Comparison of ENCODE assay signal across 16 cellular contexts in genomic region chr19:5964816-5965565, GRCh38. TPM values are rescaled to one million over a fixed set of nuclear protein-coding genes. Genes with fewer than 3 reads are reported as not detected.
DNase-seq lines count a peak whose midpoint lies in the region; ATAC-seq and TF ChIP-seq lines count a peak whose summit lies in the region.
"Had no signal": no experiment of that assay in that cellular context is flagged by ENCODE, and none has a peak within 500 bp of the region (broad histone marks: within the 10 kb centered on the region; RNA-seq: fewer than 3 reads in every experiment).

No MANE protein-coding gene starts in this region.

- no peak for DNase-seq in cardiac muscle cell (ENCODE audit: low read depth in 1 of 2, low spot score in 1 of 2)
- no peak for DNase-seq in Right ventricle myocardium inferior (ENCODE audit: missing footprints)
- DNase-seq in activated CD8-positive, alpha-beta T cell treated with anti-CD3 and anti-CD28 coated beads, Interleukin-2, amount 10 ng/mL, durations not matched to agents 7 days and 5 days, result peak; percentile 44
- no peak for DNase-seq in lower lobe of right lung
- no peak for DNase-seq in kidney tubule cell (ENCODE audit: low spot score)
- no peak for DNase-seq in NCI-H510A treated with DMSO at 0.1 percent for 48 hours (lab: John Stamatoyannopoulos, UW)
- no peak for DNase-seq in sciatic nerve (ENCODE audit: low spot score)
- DNase-seq: activated CD8-positive, alpha-beta memory T cell treated with anti-CD3 and anti-CD28 coated beads for 24 hours; activated gamma-delta T cell treated with Interleukin-2 at 50 U/mL for 16 hours; AML-193; DMS79 treated with DMSO at 0.1 percent for 48 hours; KBM-7; NCI-H1092 treated with DMSO at 0.1 percent for 48 hours had no signal

- H3K4me1 ChIP-seq in cardiac muscle cell (ENCODE audit: low read depth) (peaks cover 60% of the 10 kb centered on the region), lower lobe of right lung (peaks cover 97% of the 10 kb centered on the region), urinary bladder (ENCODE audit: insufficient read depth) (peaks cover 3% of the 10 kb centered on the region)

- H3K9me3 Mint-ChIP-seq in activated CD8-positive, alpha-beta T cell treated with anti-CD3 and anti-CD28 coated beads, Interleukin-2, amount 10 ng/mL, durations not matched to agents 7 days and 5 days (ENCODE audit: insufficient read depth), result no peaks in the 10 kb centered on the region

- CTCF ChIA-PET in activated CD8-positive, alpha-beta T cell treated with anti-CD3 and anti-CD28 coated beads, Interleukin-2, amount 10 ng/mL, durations not matched to agents 7 days and 5 days (lab: Charles Lee), result interaction anchor here (0.8 to 3.8 kb wide), 2 partner anchors 10 to 14 kb away, joined by 4 to 75 read pairs; no protein-coding TSS in a partner anchor

- H3K36me3 ChIP-seq in cardiac muscle cell, result no peaks in the 10 kb centered on the region
- peaks cover 7% of the 10 kb centered on the region for H3K36me3 ChIP-seq in lower lobe of right lung
- H3K36me3 ChIP-seq in urinary bladder (ENCODE audit: insufficient read depth), result no peaks in the 10 kb centered on the region

- no peaks in the 10 kb centered on the region for H3K27me3 ChIP-seq in cardiac muscle cell
- H3K27me3 ChIP-seq in lower lobe of right lung (ENCODE audit: low read depth), result no peaks in the 10 kb centered on the region

- 94% methylated on average over 4 of the region's 5 CpGs for WGBS in urinary bladder

- H3K27ac ChIP-seq in cardiac muscle cell (peak overlapping the region; percentile 94), lower lobe of right lung (peak overlapping the region; percentile 73), urinary bladder (ENCODE audit: low read depth) (peak overlapping the region; percentile 30)

- intact Hi-C loops in Right ventricle myocardium inferior (cut with DNase I) (loop anchor here (5.0 kb wide), 1 partner anchor 63 kb away; the partner anchor contains the start of genes NDUFA11 and VMAC), lower lobe of right lung (cut with DNase I) (no loop called here), sciatic nerve (cut with DNase I) (no loop called here)

- peaks cover 89% of the 10 kb centered on the region for H3K4me1 Mint-ChIP-seq in activated CD8-positive, alpha-beta T cell treated with anti-CD3 and anti-CD28 coated beads, Interleukin-2, amount 10 ng/mL, durations not matched to agents 7 days and 5 days (ENCODE audit: low read depth)

- no peak overlapping the region for H3K4me3 Mint-ChIP-seq in activated CD8-positive, alpha-beta T cell treated with anti-CD3 and anti-CD28 coated beads, Interleukin-2, amount 10 ng/mL, durations not matched to agents 7 days and 5 days

- ATAC-seq in Right ventricle myocardium inferior (no peak), lower lobe of right lung (no peak), sciatic nerve (no peak)
- ATAC-seq in activated CD8-positive, alpha-beta T cell treated with anti-CD3 and anti-CD28 coated beads, Interleukin-2, amount 10 ng/mL, durations not matched to agents 7 days and 5 days, result no peak
- ATAC-seq: left lobe of liver had no signal

- H3K27me3 Mint-ChIP-seq in activated CD8-positive, alpha-beta T cell treated with anti-CD3 and anti-CD28 coated beads, Interleukin-2, amount 10 ng/mL, durations not matched to agents 7 days and 5 days (ENCODE audit: low read depth), result no peaks in the 10 kb centered on the region

- peaks cover 22% of the 10 kb centered on the region for H3K36me3 Mint-ChIP-seq in activated CD8-positive, alpha-beta T cell treated with anti-CD3 and anti-CD28 coated beads, Interleukin-2, amount 10 ng/mL, durations not matched to agents 7 days and 5 days (ENCODE audit: low read depth)

- H3K9me3 ChIP-seq in cardiac muscle cell (ENCODE audit: low read depth) (no peaks in the 10 kb centered on the region), lower lobe of right lung (no peaks in the 10 kb centered on the region)

- POLR2A ChIA-PET in activated CD8-positive, alpha-beta T cell treated with anti-CD3 and anti-CD28 coated beads, Interleukin-2, amount 10 ng/mL, durations not matched to agents 7 days and 5 days (lab: Charles Lee), result no interaction called here

- peak overlapping the region; percentile 64 for H3K27ac Mint-ChIP-seq in activated CD8-positive, alpha-beta T cell treated with anti-CD3 and anti-CD28 coated beads, Interleukin-2, amount 10 ng/mL, durations not matched to agents 7 days and 5 days

- TF ChIP-seq CTCF in cardiac muscle cell (IDR thresholded peaks at IDR 0.05; ENCODE audit: low read depth, low read length) (no peak), lower lobe of right lung (IDR thresholded peaks at IDR 0.05) (no peak)

- no peak overlapping the region for H3K4me3 ChIP-seq in cardiac muscle cell
- no peak overlapping the region for H3K4me3 ChIP-seq in lower lobe of right lung
- no peak overlapping the region for H3K4me3 ChIP-seq in urinary bladder (ENCODE audit: low read depth, low read length)
- H3K4me3 ChIP-seq: smooth muscle cell had no signal

RNA-seq across cellular contexts. Expression of gene RANBP3, which starts 12.9 kb away (rescaled TPM):
- total RNA-seq in cardiac muscle cell, result 102 and 108 TPM in 2 replicates
- 17.7 and 18.3 TPM in 2 replicates for polyA plus RNA-seq in cardiac muscle cell
- 65.6 TPM for total RNA-seq in Right ventricle myocardium inferior
- total RNA-seq in activated CD8-positive, alpha-beta T cell treated with anti-CD3 and anti-CD28 coated beads, Interleukin-2, amount 10 ng/mL, durations not matched to agents 7 days and 5 days, result 10 to 100 TPM; 82.2 to 93.6 TPM
- total RNA-seq in lower lobe of right lung, result 70.8 TPM
- 44.2 TPM for total RNA-seq in urinary bladder
- 106 TPM for polyA plus RNA-seq in urinary bladder
- total RNA-seq in sciatic nerve, result 76.3 TPM

RNA-seq across cellular contexts. Expression of gene CAPS, which starts 50.9 kb away (rescaled TPM):
- total RNA-seq in cardiac muscle cell, result 14.4 and 23.6 TPM in 2 replicates
- polyA plus RNA-seq in cardiac muscle cell, result 14.1 and 17.7 TPM in 2 replicates
- 3.8 TPM for total RNA-seq in Right ventricle myocardium inferior
- total RNA-seq in activated CD8-positive, alpha-beta T cell treated with anti-CD3 and anti-CD28 coated beads, Interleukin-2, amount 10 ng/mL, durations not matched to agents 7 days and 5 days, result 10 to 100 TPM; 11.4 to 12.0 TPM
- total RNA-seq in lower lobe of right lung, result 76.7 TPM
- 26.5 TPM for total RNA-seq in urinary bladder
- 41.9 TPM for polyA plus RNA-seq in urinary bladder
- total RNA-seq in sciatic nerve, result 80.2 TPM

Comparison
In these comparisons a context has a peak if more than half of its experiments do, and no peak if none do; other contexts are left out.
1. H3K27ac ChIP-seq: peak in every context shown above with its lines; median percentile 94 in cardiac muscle cell; 73 in lower lobe of right lung; 30 in urinary bladder.